ENCODE assay signal across 30 cellular contexts in the genomic region with DNA sequence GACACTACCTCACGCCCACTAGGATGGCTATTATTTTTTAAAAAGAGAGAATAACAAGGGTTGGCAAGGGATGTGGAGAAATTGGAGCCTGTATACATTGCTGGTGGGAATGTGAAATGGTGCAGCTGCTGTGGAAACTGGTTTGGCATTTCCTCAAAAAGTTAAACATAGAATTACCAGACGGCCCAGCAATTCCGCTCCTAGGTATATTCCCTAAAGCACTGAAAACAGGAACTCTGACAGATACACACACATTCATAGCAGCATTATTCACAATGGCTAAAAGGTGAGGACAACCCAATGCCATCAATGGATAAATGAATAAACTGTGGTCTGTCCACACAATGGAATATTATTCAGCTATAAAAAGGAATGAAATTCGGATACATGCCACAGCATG.
"Had no signal": no experiment of that assay in that cellular context is flagged by ENCODE, and none has a peak within 500 bp of the region (broad histone marks: within the 10 kb centered on the region; RNA-seq: fewer than 3 reads in every experiment).

No MANE protein-coding gene starts in this region.

- H3K4me1 ChIP-seq: neural progenitor cell, parathyroid adenoma, psoas muscle, spleen, suprapubic skin, testis, tibial nerve, upper lobe of left lung, vagina had no signal

- ATAC-seq: naive thymus-derived CD4-positive, alpha-beta T cell; natural killer cell; psoas muscle; right cardiac atrium; sciatic nerve; stimulated activated memory B cell treated with anti-CD40 and anti-IgM and Interleukin-4, amounts not matched to agents 10 μg/mL and 1 μg/mL and 100 μg/mL, for 72 hours; stimulated activated naive CD8-positive, alpha-beta T cell treated with anti-CD3 and anti-CD28 coated beads, Interleukin-15, amount 100 ng/mL, for 72 hours; stimulated activated naive CD8-positive, alpha-beta T cell treated with anti-CD3 and anti-CD28 coated beads, Interleukin-15, Interleukin-2, amounts not matched to agents 100 U/mL and 50 U/mL, for 24 hours had no signal

- H3K27me3 ChIP-seq: neural progenitor cell, ovary, testis, upper lobe of left lung, vagina had no signal

- H3K79me2 ChIP-seq: parathyroid adenoma had no signal

- H3K9ac ChIP-seq: neural progenitor cell, parathyroid adenoma had no signal

- FAIRE-seq: urothelium cell line had no signal

- H3K4me2 ChIP-seq: neural progenitor cell, smooth muscle cell had no signal

- H2AFZ ChIP-seq: neural progenitor cell, parathyroid adenoma had no signal

- H3K4me3 ChIP-seq: neural progenitor cell, ovary, psoas muscle, skin epidermis, smooth muscle cell, spleen, suprapubic skin, testis, tibial nerve, upper lobe of left lung, vagina had no signal

- DNase-seq: naive thymus-derived CD4-positive, alpha-beta T cell; natural killer cell; occipital lobe; ovary; posterior cingulate gyrus; psoas muscle; right cardiac atrium; stimulated activated CD4-positive, alpha-beta T cell treated with anti-CD3 and anti-CD28 coated beads, Interleukin-12 subunit alpha, Interleukin-12 subunit beta, amount 100 ng/mL, for 4 hours; stimulated activated CD4-positive, alpha-beta T cell treated with anti-CD3 and anti-CD28 coated beads, Interleukin-1b, Interleukin-23, amount 100 ng/mL, for 48 hours; stimulated activated CD4-positive, alpha-beta T cell treated with anti-CD3 and anti-CD28 coated beads, Interleukin-4, amount 100 ng/mL, for 1 hour; stimulated activated CD4-positive, alpha-beta T cell treated with anti-CD3 and anti-CD28 coated beads, Interleukin-4, amount 100 ng/mL, for 4 hours; stimulated activated CD8-positive, alpha-beta memory T cell treated with anti-CD3 and anti-CD28 coated beads, Interleukin-4, amount 100 ng/mL, for 48 hours; stimulated activated naive CD4-positive, alpha-beta T cell; stimulated activated naive CD8-positive, alpha-beta T cell treated with anti-CD3 and anti-CD28 coated beads, Interleukin-15, amount 100 ng/mL, for 72 hours; stimulated activated naive CD8-positive, alpha-beta T cell treated with anti-CD3 and anti-CD28 coated beads, Interleukin-15, Interleukin-2, amounts not matched to agents 100 U/mL and 50 U/mL, for 24 hours; substantia nigra; testis; trophoblast cell; upper lobe of left lung had no signal

- H3K27ac ChIP-seq: neural progenitor cell, ovary, parathyroid adenoma, psoas muscle, skin epidermis, spleen, suprapubic skin, testis, tibial nerve, upper lobe of left lung, vagina had no signal

- H3K36me3 ChIP-seq: neural progenitor cell, ovary, spleen, suprapubic skin, tibial nerve, upper lobe of left lung, vagina had no signal

- H3K9me3 ChIP-seq: ovary, testis, upper lobe of left lung, vagina had no signal
